1 cellular context compared by ENCODE assay signal in the genomic region with DNA sequence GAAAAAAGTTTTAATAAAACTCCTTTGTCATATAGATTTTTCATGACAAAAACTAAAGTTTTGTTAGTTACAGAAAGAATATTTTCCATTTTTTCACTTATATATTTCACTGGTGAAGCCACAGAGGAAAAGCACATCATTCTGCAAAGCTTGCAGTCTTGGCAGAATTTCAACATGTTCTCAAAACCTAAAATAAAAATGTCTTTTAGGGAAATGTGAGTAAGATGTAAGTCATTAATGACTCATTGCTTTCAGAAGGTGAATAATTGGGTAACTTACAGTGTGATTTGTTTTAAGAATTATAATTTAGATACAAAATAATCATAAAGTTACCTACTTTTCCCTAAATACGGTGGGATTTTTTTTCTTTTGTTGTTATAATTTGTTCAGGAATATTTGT.
TF ChIP-seq lines count a peak whose summit lies in the region.

No MANE protein-coding gene starts in this region.

TF ChIP-seq in SK-N-SH treated with all-trans-retinoic acid at 6 μM for 48 hours, 23 proteins besides CTCF, POLR2A, EP300 and RAD21 (continued from another document):
- no peak for TF ChIP-seq ARNTL (CRISPR knock-in tag; IDR thresholded peaks at IDR 0.05; ENCODE audit: borderline replicate concordance, low read depth)
- TF ChIP-seq, protein P1, sequence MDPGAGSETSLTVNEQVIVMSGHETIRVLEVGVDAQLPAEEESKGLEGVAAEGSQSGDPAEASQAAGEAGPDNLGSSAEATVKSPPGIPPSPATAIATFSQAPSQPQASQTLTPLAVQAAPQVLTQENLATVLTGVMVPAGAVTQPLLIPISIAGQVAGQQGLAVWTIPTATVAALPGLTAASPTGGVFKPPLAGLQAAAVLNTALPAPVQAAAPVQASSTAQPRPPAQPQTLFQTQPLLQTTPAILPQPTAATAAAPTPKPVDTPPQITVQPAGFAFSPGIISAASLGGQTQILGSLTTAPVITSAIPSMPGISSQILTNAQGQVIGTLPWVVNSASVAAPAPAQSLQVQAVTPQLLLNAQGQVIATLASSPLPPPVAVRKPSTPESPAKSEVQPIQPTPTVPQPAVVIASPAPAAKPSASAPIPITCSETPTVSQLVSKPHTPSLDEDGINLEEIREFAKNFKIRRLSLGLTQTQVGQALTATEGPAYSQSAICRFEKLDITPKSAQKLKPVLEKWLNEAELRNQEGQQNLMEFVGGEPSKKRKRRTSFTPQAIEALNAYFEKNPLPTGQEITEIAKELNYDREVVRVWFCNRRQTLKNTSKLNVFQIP (CRISPR knock-in tag; IDR thresholded peaks at IDR 0.05; ENCODE audit: borderline replicate concordance, low read depth), result no peak
- TF ChIP-seq ZNF8 (CRISPR knock-in tag; IDR thresholded peaks at IDR 0.05), result no peak
- TF ChIP-seq ISL1 (CRISPR knock-in tag; IDR thresholded peaks at IDR 0.05), result no peak
